In genomic region chr9:116157436-116158138, GRCh38 we compare ENCODE assay signal across 12 cellular contexts. TPM values are rescaled to one million over a fixed set of nuclear protein-coding genes. Genes with fewer than 3 reads are reported as not detected.
DNase-seq lines count a peak whose midpoint lies in the region; ATAC-seq, FAIRE-seq and TF ChIP-seq lines count a peak whose summit lies in the region.
"Had no signal": no experiment of that assay in that cellular context is flagged by ENCODE, and none has a peak within 500 bp of the region (broad histone marks: within the 10 kb centered on the region; RNA-seq: fewer than 3 reads in every experiment).

No MANE protein-coding gene starts in this region.

- H3K36me3 ChIP-seq in right atrium auricular region: no peaks in the 10 kb centered on the region
- H3K36me3 ChIP-seq in small intestine (ENCODE audit: control insufficient read depth in 2 of 2, insufficient read depth in 2 of 2, low read length in 2 of 2): no peaks in the 10 kb centered on the region

- peaks cover 81% of the 10 kb centered on the region for H3K27me3 Mint-ChIP-seq in WTC11 (ENCODE audit: low read depth)
- H3K27me3 Mint-ChIP-seq in Calu3 (ENCODE audit: unreplicated experiment): peaks cover 69% of the 10 kb centered on the region

- TF ChIP-seq CTCF in WTC11 (IDR thresholded peaks at IDR 0.05) (no peak), right atrium auricular region (IDR thresholded peaks at IDR 0.05) (no peak), Calu3 (IDR thresholded peaks at IDR 0.05; ENCODE audit: unreplicated experiment) (no peak)

- H3K9me3 ChIP-seq in right atrium auricular region (no peaks in the 10 kb centered on the region), small intestine (ENCODE audit: control insufficient read depth, low read depth) (no peaks in the 10 kb centered on the region)

- no peak overlapping the region for H3K4me3 Mint-ChIP-seq in WTC11
- no peak overlapping the region for H3K4me3 Mint-ChIP-seq in Calu3 (ENCODE audit: low read depth, unreplicated experiment)
- H3K4me3 Mint-ChIP-seq: stimulated activated naive CD8-positive, alpha-beta T cell treated with anti-CD3 and anti-CD28 coated beads, Interleukin-15, Interleukin-2, amounts not matched to agents 100 ng/mL and 50 ng/mL, for 24 hours had no signal

- CTCF ChIA-PET in WTC11 (lab: Charles Lee) (interaction anchor here (1.0 kb wide), 1 partner anchor 129 kb away, joined by 3 read pairs; no protein-coding TSS in a partner anchor), Calu3 (lab: Charles Lee) (no interaction called here)

- POLR2A ChIA-PET in WTC11 (lab: Charles Lee): no interaction called here

- H3K9me3 Mint-ChIP-seq in WTC11 (no peaks in the 10 kb centered on the region), Calu3 (ENCODE audit: low read depth, unreplicated experiment) (no peaks in the 10 kb centered on the region)
- H3K9me3 Mint-ChIP-seq: stimulated activated naive CD8-positive, alpha-beta T cell treated with anti-CD3 and anti-CD28 coated beads, Interleukin-15, Interleukin-2, amounts not matched to agents 100 ng/mL and 50 ng/mL, for 24 hours had no signal

- H3K27ac Mint-ChIP-seq in WTC11: no peak overlapping the region
- H3K27ac Mint-ChIP-seq in Calu3 (ENCODE audit: unreplicated experiment): no peak overlapping the region
- H3K27ac Mint-ChIP-seq: stimulated activated naive CD8-positive, alpha-beta T cell treated with anti-CD3 and anti-CD28 coated beads, Interleukin-15, Interleukin-2, amounts not matched to agents 100 ng/mL and 50 ng/mL, for 24 hours had no signal

- WGBS in small intestine, 3 donors: 48 to 57% (median 53%) methylated on average over 6 of the region's 6 CpGs

- peak; percentile 31 for ATAC-seq in WTC11

- H3K4me3 ChIP-seq in right atrium auricular region (peak overlapping the region in 1 of 2 donors; percentile 45), small intestine (ENCODE audit: low read depth in 1 of 2, low read length in 2 of 2) (no peak overlapping the region)

- FAIRE-seq in small intestine (lab: Jason Lieb, UNC): no peak
- FAIRE-seq: H54 had no signal

- DNase-seq in EH (ENCODE audit: low read depth): peak; percentile 71
- peak; percentile 17 for DNase-seq in WTC11 (ENCODE audit: low spot score)
- DNase-seq in right atrium auricular region (ENCODE audit: low spot score): no peak
- peak; percentile 28 for DNase-seq in retina
- DNase-seq in small intestine: no peak
- no peak for DNase-seq in Calu3
- DNase-seq in NCI-H510A treated with DMSO at 0.1 percent for 48 hours (lab: John Stamatoyannopoulos, UW): no peak
- no peak for DNase-seq in LoVo (ENCODE audit: low spot score)
- DNase-seq: NCI-H2029 treated with DMSO at 0.1 percent for 48 hours, SIG-M5 had no signal

- peak overlapping the region; percentile 83 to 93 for H3K27ac ChIP-seq in right atrium auricular region
- H3K27ac ChIP-seq in small intestine (ENCODE audit: low read depth in 1 of 2, low read length in 1 of 2): no peak overlapping the region

- H3K4me1 Mint-ChIP-seq in WTC11 (peaks cover 39% of the 10 kb centered on the region), Calu3 (ENCODE audit: low read depth, unreplicated experiment) (no peaks in the 10 kb centered on the region)

- H3K27me3 ChIP-seq in right atrium auricular region: no peaks in the 10 kb centered on the region
- H3K27me3 ChIP-seq in small intestine (ENCODE audit: control insufficient read depth in 2 of 2, insufficient read depth in 2 of 2, low read length in 2 of 2): peaks cover 0 to 10% of the 10 kb centered on the region in 2 donors

- H3K4me1 ChIP-seq in right atrium auricular region (peaks cover 0 to 28% of the 10 kb centered on the region in 2 donors), small intestine (ENCODE audit: control insufficient read depth in 2 of 2, insufficient read depth in 1 of 2, low read depth in 1 of 2, low read length in 1 of 2) (no peaks in the 10 kb centered on the region)

- no TSS peak for BruUV-seq in Calu3 (replicated peaks; lab: Mats Ljungman, UMichigan)

- intact Hi-C loops in Calu3 (cut with micrococcal nuclease; ENCODE audit: unreplicated experiment): loop anchor here (10.0 kb wide), 1 partner anchor 273 kb away; no protein-coding TSS in a partner anchor

- H3K36me3 Mint-ChIP-seq in WTC11 (no peaks in the 10 kb centered on the region), Calu3 (ENCODE audit: insufficient read depth, unreplicated experiment) (no peaks in the 10 kb centered on the region)

TF ChIP-seq in WTC11, 78 proteins besides CTCF, POLR2A, EP300 and RAD21:
- TF ChIP-seq GRHL2 (CRISPR knock-in tag; IDR thresholded peaks at IDR 0.05; ENCODE audit: insufficient replicate concordance, severe bottlenecking) (no peak), ZNF671 (CRISPR knock-in tag; IDR thresholded peaks at IDR 0.05) (no peak), HMGXB4 (CRISPR knock-in tag; IDR thresholded peaks at IDR 0.05) (no peak)
TF ChIP-seq in WTC11: peak in this region for 0.

RNA-seq across cellular contexts. Expression of gene PAPPA, which starts 4.0 kb away (rescaled TPM):
- total RNA-seq in WTC11 (2021): 0.22 to 0.53 TPM (median 0.34 TPM) in 3 replicates
- 1 to 10 TPM; 1.8 to 5.7 TPM for total RNA-seq in right atrium auricular region
- under 1 TPM in 2 of 3 donors, not detected in 1; 0.27 to 0.88 TPM for polyA plus RNA-seq in small intestine
- not detected in 2 replicates for total RNA-seq in Calu3 (2022)

Comparison
In these comparisons a context has a peak if more than half of its experiments do, and no peak if none do; other contexts are left out.
1. DNase-seq: peak in EH (single experiment), WTC11 (single experiment) and retina (single experiment); none in right atrium auricular region (single experiment), small intestine (single experiment), Calu3 (single experiment), NCI-H510A treated with DMSO at 0.1 percent for 48 hours (single experiment) and LoVo (single experiment).
2. H3K27ac ChIP-seq: peak in right atrium auricular region (2 of 2); none in small intestine (0 of 2).